In the genomic region with DNA sequence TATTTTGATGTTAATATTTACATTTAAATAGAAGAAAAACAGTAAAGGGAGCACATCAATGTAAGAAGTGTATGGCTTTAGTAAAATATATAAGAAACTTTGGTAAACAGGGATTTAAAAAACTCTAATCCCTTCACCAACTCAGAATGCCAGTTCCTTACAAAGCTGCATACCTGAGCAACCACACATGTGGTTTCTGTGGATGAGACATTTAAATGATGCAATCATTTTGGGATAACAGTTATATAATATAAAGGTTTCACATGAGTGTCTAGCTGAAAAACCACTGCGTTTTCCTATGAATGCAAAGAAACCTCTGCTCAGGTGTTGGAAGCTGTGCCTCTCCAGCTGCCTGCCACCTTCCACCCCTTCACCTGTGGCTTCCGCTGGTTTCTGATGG, we compare ENCODE assay signal across 18 cellular contexts.
DNase-seq lines count a peak whose midpoint lies in the region; ATAC-seq, FAIRE-seq and TF ChIP-seq lines count a peak whose summit lies in the region.
"Had no signal": no experiment of that assay in that cellular context is flagged by ENCODE, and none has a peak within 500 bp of the region (broad histone marks: within the 10 kb centered on the region; RNA-seq: fewer than 3 reads in every experiment).

No MANE protein-coding gene starts in this region.

- H2AK5ac ChIP-seq in neuronal stem cell (ENCODE audit: low read depth, low read length) = no peak overlapping the region

- H3K14ac ChIP-seq in neuronal stem cell (ENCODE audit: low read length) = no peak overlapping the region

- H2AFZ ChIP-seq in neuronal stem cell (ENCODE audit: low read length) = no peak overlapping the region

- H3K27ac ChIP-seq in neuronal stem cell (replicated peaks; ENCODE audit: low read length) = no peak overlapping the region
- H3K27ac ChIP-seq: colonic mucosa, pancreas, stomach, upper lobe of right lung had no signal

- H3K4me1 Mint-ChIP-seq in memory B cell = peaks cover 2% of the 10 kb centered on the region

- no peak overlapping the region for H3K4me2 ChIP-seq in neuronal stem cell (ENCODE audit: insufficient read depth, low read length, poor library complexity, severe bottlenecking)

- no peak overlapping the region for H3K4me3 Mint-ChIP-seq in memory B cell
- H3K4me3 Mint-ChIP-seq: B cell had no signal

- H3K27ac Mint-ChIP-seq in memory B cell = peak overlapping the region; percentile 58
- H3K27ac Mint-ChIP-seq: B cell had no signal

- H3K4me3 ChIP-seq in bronchial epithelial cell (ENCODE audit: low read depth, low read length) (no peak overlapping the region), neuronal stem cell (ENCODE audit: low read length in 2 of 2) (no peak overlapping the region)
- H3K4me3 ChIP-seq: colonic mucosa, pancreas, stomach, upper lobe of right lung had no signal

- no peak for FAIRE-seq in bronchial epithelial cell (lab: Jason Lieb, UNC)
- FAIRE-seq: GM12892, pancreas had no signal

- in situ Hi-C loops in GM13977 (cut with MboI; ENCODE audit: low pct_unique_long_range_greater_than_20kb, low sequenced_read_pairs, unreplicated experiment) = no loop called here

- H3K27me3 ChIP-seq in bronchial epithelial cell (ENCODE audit: control insufficient read depth, insufficient read depth, low read length) (no peaks in the 10 kb centered on the region), neuronal stem cell (ENCODE audit: control insufficient read depth in 3 of 3, insufficient read depth in 3 of 3, low read depth in 1 of 3, low read length in 3 of 3) (no peaks in the 10 kb centered on the region)
- H3K27me3 ChIP-seq: colonic mucosa, pancreas, stomach, upper lobe of right lung had no signal

- no peaks in the 10 kb centered on the region for H3K9me3 ChIP-seq in neuronal stem cell (replicated peaks in 1 of 2; ENCODE audit: control insufficient read depth in 2 of 2, insufficient read depth in 1 of 2, low read depth in 1 of 2, low read length in 2 of 2)
- H3K9me3 ChIP-seq: colonic mucosa, pancreas, stomach, upper lobe of right lung had no signal

- peaks cover 27% of the 10 kb centered on the region for H3K36me3 Mint-ChIP-seq in memory B cell

- no peak overlapping the region for H2BK120ac ChIP-seq in neuronal stem cell (ENCODE audit: low read depth, low read length)

- H3K4me1 ChIP-seq in neuronal stem cell (ENCODE audit: control insufficient read depth in 2 of 2, insufficient read depth in 1 of 2, low read depth in 1 of 2, low read length in 2 of 2) = peaks cover 0 to 2% of the 10 kb centered on the region in 2 donors
- H3K4me1 ChIP-seq: colonic mucosa, pancreas, stomach, upper lobe of right lung had no signal

- H3K36me3 ChIP-seq in bronchial epithelial cell (ENCODE audit: control insufficient read depth, insufficient read depth, low read length) (no peaks in the 10 kb centered on the region), neuronal stem cell (replicated peaks in 1 of 2; ENCODE audit: control insufficient read depth in 2 of 2, insufficient read depth in 2 of 2, low read length in 2 of 2) (no peaks in the 10 kb centered on the region)
- H3K36me3 ChIP-seq: colonic mucosa, pancreas, stomach, upper lobe of right lung had no signal

- no CpG with 5 or more reads among the region's 2 CpGs for WGBS in neuronal stem cell (ENCODE audit: extremely low coverage in 2 of 2, insufficient read length in 2 of 2, insufficient replicate concordance in 1 of 2), 2 donors

- no peak for ATAC-seq in memory B cell (ENCODE audit: low read depth)
- no peak for ATAC-seq in HG02798 (IDR thresholded peaks at IDR 0.05; ENCODE audit: poor library complexity, unreplicated experiment)

- no peak overlapping the region for H3K18ac ChIP-seq in neuronal stem cell (ENCODE audit: low read length)

- H3K9ac ChIP-seq in neuronal stem cell (ENCODE audit: low read depth, low read length, poor library complexity) = no peak overlapping the region

- no peaks in the 10 kb centered on the region for H3K9me3 Mint-ChIP-seq in memory B cell

- DNase-seq in EH (ENCODE audit: low read depth) (peak; percentile 60), NCI-H226 (peak; percentile 75), bronchial epithelial cell (ENCODE audit: low read depth) (peak; percentile 88), memory B cell (ENCODE audit: low spot score in 2 of 2) (no peak), neuronal stem cell (ENCODE audit: low spot score) (no peak), GM13977 (ENCODE audit: low spot score) (no peak)
- DNase-seq: activated naive CD4-positive, alpha-beta T cell treated with Interleukin-2 at 50 U/mL for 16 hours; colonic mucosa; GF-D8; NCI-H187 treated with DMSO at 0.1 percent for 48 hours; NK-92 treated with Interleukin-12 subunit alpha and Interleukin-12 subunit beta, amount 100 ng/mL, for 24 hours; pancreas; stimulated activated CD4-positive, alpha-beta T cell treated with anti-CD3 and anti-CD28 coated beads, Interleukin-2, amount 100 ng/mL, for 48 hours; stomach; upper lobe of right lung had no signal

- H4K8ac ChIP-seq in neuronal stem cell (ENCODE audit: low read depth, low read length) = no peak overlapping the region

- H2BK5ac ChIP-seq in neuronal stem cell (ENCODE audit: low read length) = no peak overlapping the region

- H2BK12ac ChIP-seq in neuronal stem cell (ENCODE audit: low read length) = no peak overlapping the region

- no peak overlapping the region for H2BK15ac ChIP-seq in neuronal stem cell (ENCODE audit: low read length)

- no peak overlapping the region for H3K23ac ChIP-seq in neuronal stem cell (ENCODE audit: low read depth, low read length, poor library complexity)

- H3K27me3 Mint-ChIP-seq in memory B cell = no peaks in the 10 kb centered on the region
- H3K27me3 Mint-ChIP-seq: B cell had no signal

- H4K91ac ChIP-seq in neuronal stem cell (ENCODE audit: low read depth, low read length, poor library complexity) = no peak overlapping the region

- H3K4ac ChIP-seq in neuronal stem cell (ENCODE audit: low read length) = no peak overlapping the region

- TF ChIP-seq CTCF in bronchial epithelial cell (IDR thresholded peaks at IDR 0.05; ENCODE audit: insufficient read depth, low read length, severe bottlenecking) (no peak), GM13977 (IDR thresholded peaks at IDR 0.05; ENCODE audit: extremely low read depth, insufficient read depth, missing control alignments) (no peak)

- no peaks in the 10 kb centered on the region for H3K79me1 ChIP-seq in neuronal stem cell (ENCODE audit: low read depth, low read length)

Comparison
In these comparisons a context has a peak if more than half of its experiments do, and no peak if none do; other contexts are left out.
1. DNase-seq: peak in EH (single experiment), NCI-H226 (single experiment) and bronchial epithelial cell (single experiment); none in memory B cell (0 of 2), neuronal stem cell (single experiment) and GM13977 (single experiment).